17 cellular contexts compared by ENCODE assay signal in genomic region chr11:69253028-69253427, GRCh38. TPM values are rescaled to one million over a fixed set of nuclear protein-coding genes. Genes with fewer than 3 reads are reported as not detected.
A peak's percentile ranks its signal among the peaks of the same experiment; 100 is the strongest.
DNase-seq lines count a peak whose midpoint lies in the region; ATAC-seq and TF ChIP-seq lines count a peak whose summit lies in the region.
"Had no signal": no experiment of that assay in that cellular context is flagged by ENCODE, and none has a peak within 500 bp of the region (broad histone marks: within the 10 kb centered on the region; RNA-seq: fewer than 3 reads in every experiment).

No MANE protein-coding gene starts in this region.

- peak; percentile 7 for DNase-seq in HCEC 1CT
- peak; percentile 37 for DNase-seq in SK-MEL-5 (ENCODE audit: low read depth, low spot score)
- DNase-seq in sigmoid colon: peak; percentile 21
- no peak for DNase-seq in stimulated activated naive CD4-positive, alpha-beta T cell treated with Interleukin-2 at 50 U/mL for 16 hours (lab: John Stamatoyannopoulos, UW)
- no peak for DNase-seq in NCI-H1105 (lab: John Stamatoyannopoulos, UW)
- DNase-seq: activated CD8-positive, alpha-beta memory T cell treated with anti-CD3 and anti-CD28 coated beads, Interleukin-2, amount 10 ng/mL, durations not matched to agents 7 days and 5 days; glutamatergic neuron; left colon; NCI-H187; NCI-H69; SIG-M5; WERI-Rb-1 had no signal

- no peak overlapping the region for H3K4me3 ChIP-seq in sigmoid colon
- no peak overlapping the region for H3K4me3 ChIP-seq in gastroesophageal sphincter

- TF ChIP-seq CTCF in sigmoid colon (IDR thresholded peaks at IDR 0.05) (no peak), gastroesophageal sphincter (IDR thresholded peaks at IDR 0.05) (no peak)

- H3K27ac ChIP-seq in sigmoid colon: no peak overlapping the region
- H3K27ac ChIP-seq in gastroesophageal sphincter: no peak overlapping the region
- H3K27ac ChIP-seq: WERI-Rb-1 had no signal

- no peak for TF ChIP-seq EP300 in sigmoid colon (IDR thresholded peaks at IDR 0.05)
- TF ChIP-seq EP300 in gastroesophageal sphincter (IDR thresholded peaks at IDR 0.05): no peak

- ATAC-seq in esophagus mucosa (peak; percentile 72), gastroesophageal sphincter (no peak), GM19395 (IDR thresholded peaks at IDR 0.05; ENCODE audit: unreplicated experiment) (no peak)
- ATAC-seq: activated CD8-positive, alpha-beta memory T cell treated with anti-CD3 and anti-CD28 coated beads, Interleukin-2, amount 10 ng/mL, durations not matched to agents 7 days and 5 days; activated naive CD4-positive, alpha-beta T cell treated with anti-CD3 and anti-CD28 coated beads, Interleukin-2, amount 50 U/mL, for 72 hours; left colon had no signal

- in situ Hi-C loops in SK-MEL-5 (cut with HindIII; ENCODE audit: low pct_unique_long_range_greater_than_20kb, low sequenced_read_pairs): no loop called here

- no peaks in the 10 kb centered on the region for H3K4me1 ChIP-seq in sigmoid colon
- H3K4me1 ChIP-seq in gastroesophageal sphincter: no peaks in the 10 kb centered on the region

- H3K27me3 ChIP-seq in sigmoid colon (peaks cover 0 to 13% (median 0%) of the 10 kb centered on the region in 3 donors), gastroesophageal sphincter (peaks cover 57% of the 10 kb centered on the region)

- H3K36me3 ChIP-seq in sigmoid colon (no peaks in the 10 kb centered on the region), gastroesophageal sphincter (no peaks in the 10 kb centered on the region)
- H3K36me3 ChIP-seq: WERI-Rb-1 had no signal

- TF ChIP-seq POLR2A in sigmoid colon (IDR thresholded peaks at IDR 0.05) (no peak), gastroesophageal sphincter (IDR thresholded peaks at IDR 0.05) (no peak)

- H3K9me3 ChIP-seq in sigmoid colon (peaks cover 0 to 9% (median 0%) of the 10 kb centered on the region in 4 donors), gastroesophageal sphincter (peaks cover 0 to 17% (median 0%) of the 10 kb centered on the region in 3 donors)

- intact Hi-C loops in sigmoid colon (cut with DNase I): no loop called here

RNA-seq across cellular contexts. Expression of gene MYEOV, which starts 40.9 kb away (rescaled TPM):
- 0.11 TPM in 1 of 2 replicates, not detected in the other for total RNA-seq in SK-MEL-5 (2014; rRNA removed; shearing (Covaris generic))
- 0.94 and 1.2 TPM in 2 replicates for polyA plus RNA-seq in SK-MEL-5 (2015; cell fraction: cytosol; rRNA removed)
- polyA plus RNA-seq in SK-MEL-5 (2015; cell fraction: nucleus; rRNA removed): 0.49 and 1.1 TPM in 2 replicates
- total RNA-seq in esophagus mucosa: 4.7 TPM
- not detected for total RNA-seq in sigmoid colon
- 10 to 100 TPM in 2 of 3 donors, 1 to 10 TPM in 1; 1.2 to 11.1 (median 10.1) TPM for polyA plus RNA-seq in sigmoid colon
- not detected for total RNA-seq in gastroesophageal sphincter
- total RNA-seq: activated CD8-positive, alpha-beta memory T cell treated with anti-CD3 and anti-CD28 coated beads, Interleukin-2, amount 10 ng/mL, durations not matched to agents 7 days and 5 days; activated naive CD4-positive, alpha-beta T cell treated with anti-CD3 and anti-CD28 coated beads, Interleukin-2, amount 50 U/mL, for 72 hours had no signal
- polyA plus RNA-seq: neural cell had no signal

Comparison
In these comparisons a context has a peak if more than half of its experiments do, and no peak if none do; other contexts are left out.
1. DNase-seq: peak in HCEC 1CT (single experiment), SK-MEL-5 (single experiment) and sigmoid colon (single experiment); none in stimulated activated naive CD4-positive, alpha-beta T cell treated with Interleukin-2 at 50 U/mL for 16 hours (single experiment) and NCI-H1105 (single experiment).